Comparison of ENCODE assay signal across 13 cellular contexts in genomic region chr11:19674420-19674819, GRCh38. TPM values are rescaled to one million over a fixed set of nuclear protein-coding genes. Genes with fewer than 3 reads are reported as not detected.
DNase-seq lines count a peak whose midpoint lies in the region; ATAC-seq and TF ChIP-seq lines count a peak whose summit lies in the region.
"Had no signal": no experiment of that assay in that cellular context is flagged by ENCODE, and none has a peak within 500 bp of the region (broad histone marks: within the 10 kb centered on the region; RNA-seq: fewer than 3 reads in every experiment).

No MANE protein-coding gene starts in this region.

- H3K9me3 ChIP-seq in IMR-90 (ENCODE audit: control insufficient read depth, insufficient read depth, low read length) (no peaks in the 10 kb centered on the region), esophagus muscularis mucosa (no peaks in the 10 kb centered on the region), lung (ENCODE audit: control insufficient read depth in 2 of 2, insufficient read depth in 1 of 2, low read length in 1 of 2) (no peaks in the 10 kb centered on the region), suprapubic skin (no peaks in the 10 kb centered on the region), HAP-1 (no peaks in the 10 kb centered on the region)

- H3K79me1 ChIP-seq in IMR-90 (ENCODE audit: low read depth in 1 of 2, low read length in 2 of 2): no peaks in the 10 kb centered on the region

- H2AK9ac ChIP-seq in IMR-90 (replicated peaks; ENCODE audit: low read depth, low read length, poor library complexity): no peak overlapping the region

- H3K4me3 ChIP-seq in IMR-90 (ENCODE audit: insufficient read depth, low read depth, low read length) (no peak overlapping the region), esophagus muscularis mucosa (no peak overlapping the region), lung (no peak overlapping the region), suprapubic skin (no peak overlapping the region), HAP-1 (no peak overlapping the region)

- H3K27ac Mint-ChIP-seq in Calu3 (ENCODE audit: unreplicated experiment): no peak overlapping the region
- H3K27ac Mint-ChIP-seq: activated CD4-positive, alpha-beta T cell treated with anti-CD3 and anti-CD28 coated beads, Interleukin-2, amount 10 ng/mL, durations not matched to agents 24 days and 14 days; B cell; T-helper 1 cell treated with Interleukin-12 subunit alpha and Interleukin-12 subunit beta and Interleukin-4 antibody, amounts not matched to agents 30 μg/mL and 1 μg/mL, for 36 hours had no signal

- no peak overlapping the region for H2BK20ac ChIP-seq in IMR-90 (ENCODE audit: low read depth, low read length)

- H3K4me3 Mint-ChIP-seq in Calu3 (ENCODE audit: low read depth, unreplicated experiment): no peak overlapping the region
- H3K4me3 Mint-ChIP-seq: activated CD4-positive, alpha-beta T cell treated with anti-CD3 and anti-CD28 coated beads, Interleukin-2, amount 10 ng/mL, durations not matched to agents 24 days and 14 days; B cell; T-helper 1 cell treated with Interleukin-12 subunit alpha and Interleukin-12 subunit beta and Interleukin-4 antibody, amounts not matched to agents 30 μg/mL and 1 μg/mL, for 36 hours had no signal

- H3K36me3 ChIP-seq in IMR-90 (ENCODE audit: control insufficient read depth, insufficient read depth, low read length) (no peaks in the 10 kb centered on the region), esophagus muscularis mucosa (no peaks in the 10 kb centered on the region), lung (ENCODE audit: control insufficient read depth in 2 of 2, insufficient read depth in 2 of 2, low read length in 2 of 2) (no peaks in the 10 kb centered on the region), suprapubic skin (no peaks in the 10 kb centered on the region), HAP-1 (replicated peaks) (no peaks in the 10 kb centered on the region)

- H2BK5ac ChIP-seq in IMR-90 (ENCODE audit: low read depth, low read length, poor library complexity, severe bottlenecking): no peak overlapping the region

- H3K9me1 ChIP-seq in IMR-90 (ENCODE audit: insufficient read depth, low read length): peaks cover 10% of the 10 kb centered on the region

- H3K27me3 ChIP-seq in IMR-90 (ENCODE audit: control insufficient read depth, insufficient read depth, low read length) (no peaks in the 10 kb centered on the region), esophagus muscularis mucosa (no peaks in the 10 kb centered on the region), lung (ENCODE audit: control insufficient read depth, insufficient read depth) (no peaks in the 10 kb centered on the region), suprapubic skin (no peaks in the 10 kb centered on the region), HAP-1 (ENCODE audit: low read depth) (peaks cover 3% of the 10 kb centered on the region; the same call in 1 of the 2 replicates)

- no peaks in the 10 kb centered on the region for H4K20me1 ChIP-seq in IMR-90 (ENCODE audit: insufficient read depth, low read length)

- H2BK120ac ChIP-seq in IMR-90 (ENCODE audit: low read depth, low read length): no peak overlapping the region

- BruUV-seq in IMR-90 (replicated peaks; lab: Mats Ljungman, UMichigan) (no TSS peak), Calu3 (replicated peaks; lab: Mats Ljungman, UMichigan) (no TSS peak)

- no peak overlapping the region for H3K56ac ChIP-seq in IMR-90 (ENCODE audit: extremely low read depth, insufficient read depth, low read length)

- no peak overlapping the region for H4K5ac ChIP-seq in IMR-90 (ENCODE audit: low read depth, low read length)

- POLR2A ChIA-PET in IMR-90 (lab: Charles Lee; ENCODE audit: unreplicated experiment): no interaction called here

- TF ChIP-seq RAD21 in IMR-90 (IDR thresholded peaks at IDR 0.05; ENCODE audit: low read length): no peak

- H3K27me3 Mint-ChIP-seq in Calu3 (ENCODE audit: unreplicated experiment): peaks cover 12% of the 10 kb centered on the region

- intact Hi-C loops in IMR-90 (cut with micrococcal nuclease): no loop called here
- intact Hi-C loops in esophagus muscularis mucosa (cut with DNase I): no loop called here
- intact Hi-C loops in Calu3 (cut with micrococcal nuclease; ENCODE audit: unreplicated experiment): no loop called here

- no peak overlapping the region for H3K4me2 ChIP-seq in IMR-90 (ENCODE audit: low read depth, low read length)

- no peaks in the 10 kb centered on the region for H3K9me3 Mint-ChIP-seq in Calu3 (ENCODE audit: low read depth, unreplicated experiment)
- H3K9me3 Mint-ChIP-seq: activated CD4-positive, alpha-beta T cell treated with anti-CD3 and anti-CD28 coated beads, Interleukin-2, amount 10 ng/mL, durations not matched to agents 24 days and 14 days; T-helper 1 cell treated with Interleukin-12 subunit alpha and Interleukin-12 subunit beta and Interleukin-4 antibody, amounts not matched to agents 30 μg/mL and 1 μg/mL, for 36 hours had no signal

- H4K8ac ChIP-seq in IMR-90 (ENCODE audit: low read depth in 2 of 2, low read length in 2 of 2): no peak overlapping the region

- in situ Hi-C loops in IMR-90 (cut with MboI; ENCODE audit: low sequenced_read_pairs): no loop called here
- in situ Hi-C loops in HAP-1 (cut with MboI; ENCODE audit: low sequenced_read_pairs): no loop called here

- 50% methylated on average over 1 of the region's 2 CpGs; no CpG with 5 or more reads in 1 of the 2 experiments for WGBS in IMR-90 (ENCODE audit: extremely low coverage in 2 of 2, insufficient read length in 1 of 2), 2 experiments
- WGBS in esophagus muscularis mucosa: 54% methylated on average over 2 of the region's 2 CpGs
- WGBS in lung, 2 donors: 52 to 67% methylated on average over 2 of the region's 2 CpGs
- WGBS in suprapubic skin: 73% methylated on average over 2 of the region's 2 CpGs

- dilution Hi-C loops in IMR-90 (cut with HindIII; ENCODE audit: low sequenced_read_pairs, unreplicated experiment): no loop called here

- H3K9ac ChIP-seq in IMR-90 (ENCODE audit: low read depth, low read length): no peak overlapping the region

- no peak overlapping the region for H2AFZ ChIP-seq in IMR-90 (replicated peaks; ENCODE audit: low read length, poor library complexity)

- H3K4me1 Mint-ChIP-seq in Calu3 (ENCODE audit: low read depth, unreplicated experiment): peaks cover 4% of the 10 kb centered on the region
- H3K4me1 Mint-ChIP-seq: activated CD4-positive, alpha-beta T cell treated with anti-CD3 and anti-CD28 coated beads, Interleukin-2, amount 10 ng/mL, durations not matched to agents 24 days and 14 days; B cell had no signal

- H3K14ac ChIP-seq in IMR-90 (replicated peaks; ENCODE audit: low read depth, low read length): no peak overlapping the region

- no peak overlapping the region for H3K23ac ChIP-seq in IMR-90 (ENCODE audit: low read depth, low read length)

- TF ChIP-seq CTCF in IMR-90 (conservative IDR thresholded peaks at IDR 0.05; ENCODE audit: low read depth, low read length) (no peak), esophagus muscularis mucosa (IDR thresholded peaks at IDR 0.05) (no peak), lung (IDR thresholded peaks at IDR 0.05; ENCODE audit: control extremely low read depth, extremely low read depth) (no peak), suprapubic skin (IDR thresholded peaks at IDR 0.05) (no peak), Calu3 (IDR thresholded peaks at IDR 0.05; ENCODE audit: unreplicated experiment) (no peak)

- H3K36me3 Mint-ChIP-seq in Calu3 (ENCODE audit: insufficient read depth, unreplicated experiment): no peaks in the 10 kb centered on the region

- H4K91ac ChIP-seq in IMR-90 (ENCODE audit: insufficient read depth, low read depth, low read length): 0 out of 2 replicates have a peak overlapping the region, but pooled peaks have one; percentile 6

- no peak for TF ChIP-seq POLR2A in IMR-90 (IDR thresholded peaks at IDR 0.05; ENCODE audit: low read depth, low read length)
- TF ChIP-seq POLR2A in esophagus muscularis mucosa (IDR thresholded peaks at IDR 0.05; ENCODE audit: low read depth): no peak
- TF ChIP-seq POLR2A in suprapubic skin (IDR thresholded peaks at IDR 0.05): no peak

- H3K4ac ChIP-seq in IMR-90 (ENCODE audit: low read depth, low read length): 0 out of 2 replicates have a peak overlapping the region, but pooled peaks have one; percentile 42

- TF ChIP-seq EP300 in esophagus muscularis mucosa (IDR thresholded peaks at IDR 0.05) (no peak), suprapubic skin (IDR thresholded peaks at IDR 0.05) (no peak)

- ATAC-seq in IMR-90 (ENCODE audit: low read depth) (no peak), lung (ENCODE audit: insufficient read depth, low FRiP score) (peak; percentile 65), GM21737 (IDR thresholded peaks at IDR 0.05; ENCODE audit: unreplicated experiment) (no peak)

- H3K27ac ChIP-seq in IMR-90 (ENCODE audit: insufficient read depth, low read length) (no peak overlapping the region), esophagus muscularis mucosa (replicated peaks in 1 of 4) (peak overlapping the region; percentile 85 to 92 (median 90)), lung (ENCODE audit: low read depth in 1 of 2, low read length in 1 of 2) (peak overlapping the region; percentile 83 to 89), suprapubic skin (peak overlapping the region; percentile 66)

- DNase-seq in IMR-90 (no peak), esophagus muscularis mucosa (ENCODE audit: extremely low spot score) (no peak), lung (ENCODE audit: low spot score) (peak; percentile 73), suprapubic skin (ENCODE audit: low spot score in 2 of 2) (no peak), Calu3 (no peak), HAP-1 (ENCODE audit: low spot score in 2 of 2) (no peak)
- no peak for DNase-seq in stimulated activated CD8-positive, alpha-beta memory T cell treated with anti-CD3 and anti-CD28 coated beads, Interleukin-4, amount 100 ng/mL, for 48 hours
- DNase-seq: activated CD4-positive, alpha-beta T cell treated with anti-CD3 and anti-CD28 coated beads, Interleukin-2, amount 10 ng/mL, durations not matched to agents 24 days and 14 days; NCI-H1436 treated with DMSO at 0.1 percent for 48 hours; NCI-H526 treated with DMSO at 0.1 percent for 48 hours had no signal

- CTCF ChIA-PET in IMR-90 (lab: Yijun Ruan, JAX) (no interaction called here), Calu3 (lab: Charles Lee) (no interaction called here)

- no peak overlapping the region for H3K18ac ChIP-seq in IMR-90 (ENCODE audit: low read depth, low read length)

- peaks cover 20% of the 10 kb centered on the region for H3K4me1 ChIP-seq in IMR-90 (ENCODE audit: control insufficient read depth, insufficient read depth, low read length)
- H3K4me1 ChIP-seq in esophagus muscularis mucosa: peaks cover 42 to 95% (median 86%) of the 10 kb centered on the region in 4 donors
- peaks cover 13 to 15% of the 10 kb centered on the region in 2 donors for H3K4me1 ChIP-seq in lung (ENCODE audit: control insufficient read depth in 2 of 2, insufficient read depth in 2 of 2, low read length in 2 of 2)
- H3K4me1 ChIP-seq in suprapubic skin: peaks cover 66% of the 10 kb centered on the region
- no peaks in the 10 kb centered on the region for H3K4me1 ChIP-seq in HAP-1

- H2BK15ac ChIP-seq in IMR-90 (ENCODE audit: low read depth, low read length): no peak overlapping the region

- H2AK5ac ChIP-seq in IMR-90 (ENCODE audit: low read depth, low read length): 0 out of 2 replicates have a peak overlapping the region, but pooled peaks have one; percentile 0

RNA-seq across cellular contexts. Expression of gene NAV2, which starts 38.2 kb away (rescaled TPM):
- total RNA-seq in IMR-90 (2012; rRNA removed) (4.5 and 4.7 TPM in 2 replicates), esophagus muscularis mucosa (10 to 100 TPM; 21.9 to 57.0 (median 37.5) TPM), lung (10 to 100 TPM; 31.5 to 47.9 TPM), suprapubic skin (10 to 100 TPM in 3 of 4 donors, 1 to 10 TPM in 1; 9.1 to 34.7 (median 22.2) TPM), Calu3 (2022) (17.3 and 21.4 TPM in 2 replicates)
- polyA plus RNA-seq in IMR-90 (2012; rRNA removed) (12.3 and 12.6 TPM in 2 replicates), lung (1 to 10 TPM; 6.8 to 8.9 TPM)
- polyA plus RNA-seq in IMR-90 (2012; cell fraction: cytosol; rRNA removed): 4.9 and 7.2 TPM in 2 replicates
- polyA plus RNA-seq in IMR-90 (2012; cell fraction: nucleus; rRNA removed; ENCODE audit: low replicate concordance): 50.0 and 63.2 TPM in 2 replicates
- total RNA-seq: activated CD4-positive, alpha-beta T cell treated with anti-CD3 and anti-CD28 coated beads, Interleukin-2, amount 10 ng/mL, durations not matched to agents 24 days and 14 days had no signal
